9 cellular contexts compared by ENCODE assay signal in the genomic region with DNA sequence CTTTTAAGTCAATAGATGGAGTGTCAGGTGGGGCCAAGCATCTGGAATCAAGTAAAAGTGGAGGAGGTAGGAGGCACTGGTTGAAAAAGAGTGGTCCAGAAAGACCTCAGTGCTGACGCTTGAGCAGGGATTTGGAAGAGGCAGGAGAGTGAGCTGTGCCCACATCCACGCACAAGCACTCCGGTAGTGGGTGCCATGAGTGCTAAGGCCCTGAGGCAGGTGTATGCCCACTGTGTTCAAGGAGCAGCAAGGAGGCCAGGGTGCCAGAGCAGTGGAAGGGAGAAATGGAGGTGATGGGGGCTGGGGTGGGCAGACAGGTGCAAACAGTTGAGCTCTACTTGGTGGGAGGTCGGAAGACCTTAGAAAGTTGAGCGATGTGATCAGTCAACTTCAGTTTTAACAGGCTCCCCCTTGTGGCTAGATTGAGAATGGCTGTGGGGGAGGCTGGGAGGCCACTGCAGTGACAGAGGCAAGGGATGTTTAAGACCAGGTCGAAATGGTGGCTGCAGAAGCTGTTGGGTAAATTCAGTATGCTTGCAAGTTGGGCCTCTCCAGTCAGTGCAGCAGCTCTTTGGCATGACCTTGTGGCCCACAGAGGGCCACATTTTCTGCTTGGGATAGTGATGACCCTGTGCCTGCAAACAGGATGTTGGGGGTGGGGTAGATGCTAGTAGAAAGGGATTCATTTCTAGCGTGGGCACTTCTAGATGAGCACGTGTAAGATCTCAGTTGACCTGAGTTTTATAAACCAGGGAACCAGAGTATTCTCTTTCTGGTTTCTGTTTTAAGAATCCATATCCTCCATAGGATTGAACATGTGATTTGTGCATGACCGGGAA. TPM values are rescaled to one million over a fixed set of nuclear protein-coding genes. Genes with fewer than 3 reads are reported as not detected.
A peak's percentile ranks its signal among the peaks of the same experiment; 100 is the strongest.
DNase-seq lines count a peak whose midpoint lies in the region; ATAC-seq and TF ChIP-seq lines count a peak whose summit lies in the region.
"Had no signal": no experiment of that assay in that cellular context is flagged by ENCODE, and none has a peak within 500 bp of the region (broad histone marks: within the 10 kb centered on the region; RNA-seq: fewer than 3 reads in every experiment).

No MANE protein-coding gene starts in this region.

- POLR2A ChIA-PET in PC-9 (lab: Charles Lee; ENCODE audit: unreplicated experiment): no interaction called here

- no peak for TF ChIP-seq POLR2A in ovary (IDR thresholded peaks at IDR 0.05)

- H3K27me3 ChIP-seq in PC-9 (ENCODE audit: insufficient read depth, low read depth): no peaks in the 10 kb centered on the region
- H3K27me3 ChIP-seq in ovary: no peaks in the 10 kb centered on the region

- BruUV-seq in PC-9 (replicated peaks; lab: Mats Ljungman, UMichigan): no TSS peak

- H4K20me1 ChIP-seq in PC-9 (ENCODE audit: insufficient read depth): no peaks in the 10 kb centered on the region

- H3K4me3 ChIP-seq in PC-9: no peak overlapping the region
- no peak overlapping the region for H3K4me3 ChIP-seq in fibroblast of villous mesenchyme (ENCODE audit: low read depth, low read length)
- H3K4me3 ChIP-seq in ovary: no peak overlapping the region

- no peaks in the 10 kb centered on the region for H3K9me3 Mint-ChIP-seq in type B pancreatic cell

- WGBS in ovary, 3 donors: 54 to 64% (median 56%) methylated on average over 9 of the region's 9 CpGs

- H3K9me3 ChIP-seq in PC-9 (ENCODE audit: insufficient read depth, low read depth) (no peaks in the 10 kb centered on the region), ovary (no peaks in the 10 kb centered on the region)

- H3K4me1 ChIP-seq in PC-9 (replicated peaks; ENCODE audit: insufficient read depth) (no peaks in the 10 kb centered on the region), ovary (ENCODE audit: insufficient read depth) (no peaks in the 10 kb centered on the region)

- no peak overlapping the region for H3K4me2 ChIP-seq in PC-9

- no peak overlapping the region for H3K27ac Mint-ChIP-seq in type B pancreatic cell

- intact Hi-C loops in PC-9 (cut with micrococcal nuclease; ENCODE audit: unreplicated experiment) (no loop called here), ovary (cut with DNase I) (no loop called here)

- ATAC-seq in GM18909 (IDR thresholded peaks at IDR 0.05; ENCODE audit: poor library complexity, unreplicated experiment) (peak; percentile 65), HG03045 (IDR thresholded peaks at IDR 0.05; ENCODE audit: unreplicated experiment) (no peak)

- H3K4me3 Mint-ChIP-seq in type B pancreatic cell: no peak overlapping the region

- H3F3A ChIP-seq in PC-9 (ENCODE audit: insufficient read depth, low read depth): no peaks in the 10 kb centered on the region

- no peaks in the 10 kb centered on the region for H3K27me3 Mint-ChIP-seq in type B pancreatic cell

- H3K4me1 Mint-ChIP-seq in type B pancreatic cell (ENCODE audit: unreplicated experiment): peaks cover 13% of the 10 kb centered on the region

- DNase-seq in AG08395 (ENCODE audit: low spot score) (peak; percentile 52), PC-9 (peak in 1 of 2 experiments; percentile 62), fibroblast of villous mesenchyme (ENCODE audit: low read depth) (peak; percentile 43), ovary (peak; percentile 48 to 73 (median 51)), type B pancreatic cell (ENCODE audit: extremely low spot score, unreplicated experiment) (no peak)
- DNase-seq in activated T-cell treated with anti-CD3 and anti-CD28 coated beads, Interleukin-2, amount 50 U/mL, for 48 hours: peak; percentile 90 to 92

- H3K36me3 Mint-ChIP-seq in type B pancreatic cell: no peaks in the 10 kb centered on the region

- CTCF ChIA-PET in PC-9 (lab: Charles Lee): interaction anchor here (0.8 kb wide), 1 partner anchor 171 kb away, joined by 3 read pairs; no protein-coding TSS in a partner anchor

- H2AFZ ChIP-seq in PC-9: no peak overlapping the region

- no peaks in the 10 kb centered on the region for H3K9me2 ChIP-seq in PC-9 (ENCODE audit: insufficient read depth)

- TF ChIP-seq CTCF in PC-9 (conservative IDR thresholded peaks at IDR 0.05) (peak; percentile 77), fibroblast of villous mesenchyme (IDR thresholded peaks at IDR 0.05; ENCODE audit: insufficient read depth, low read depth, low read length) (peak; percentile 72), ovary (IDR thresholded peaks at IDR 0.05) (peak; percentile 13 to 57 (median 53)), type B pancreatic cell (conservative IDR thresholded peaks at IDR 0.05) (peak; percentile 76)

- H3K36me3 ChIP-seq in PC-9 (ENCODE audit: low read depth) (no peaks in the 10 kb centered on the region), ovary (no peaks in the 10 kb centered on the region)

- H3K27ac ChIP-seq in PC-9 (no peak overlapping the region), ovary (no peak overlapping the region)

- no peak for TF ChIP-seq EP300 in ovary (IDR thresholded peaks at IDR 0.05)

- no peaks in the 10 kb centered on the region for H3K79me2 ChIP-seq in PC-9 (ENCODE audit: low read depth)

RNA-seq across cellular contexts. Expression of a gene that starts 12.7 kb away (rescaled TPM):
- total RNA-seq in PC-9 (2021) (not detected in 2 replicates), fibroblast of villous mesenchyme (not detected in 2 replicates), ovary (under 1 TPM in 4 of 7 donors, not detected in 3; 0.12 to 0.36 (median 0.23) TPM), type B pancreatic cell (ENCODE audit: low replicate concordance) (0.56 TPM in 1 of 2 replicates, not detected in the other)
- polyA plus RNA-seq in ovary: under 1 TPM; 0.38 to 0.91 TPM

RNA-seq across cellular contexts. Expression of a gene that starts 13.4 kb away (rescaled TPM):
- total RNA-seq in PC-9 (2021) (not detected in 2 replicates), fibroblast of villous mesenchyme (not detected in 2 replicates), ovary (not detected), type B pancreatic cell (ENCODE audit: low replicate concordance) (not detected in 2 replicates)
- not detected for polyA plus RNA-seq in ovary
- total RNA-seq: temporal lobe had no signal

RNA-seq across cellular contexts. Expression of a gene that starts 50.9 kb away (rescaled TPM):
- total RNA-seq in PC-9 (2021) (not detected in 2 replicates), fibroblast of villous mesenchyme (not detected in 2 replicates), ovary (not detected), type B pancreatic cell (ENCODE audit: low replicate concordance) (not detected in 2 replicates)
- polyA plus RNA-seq in ovary: not detected
- total RNA-seq: temporal lobe had no signal
